9 cellular contexts compared by ENCODE assay signal in the genomic region with DNA sequence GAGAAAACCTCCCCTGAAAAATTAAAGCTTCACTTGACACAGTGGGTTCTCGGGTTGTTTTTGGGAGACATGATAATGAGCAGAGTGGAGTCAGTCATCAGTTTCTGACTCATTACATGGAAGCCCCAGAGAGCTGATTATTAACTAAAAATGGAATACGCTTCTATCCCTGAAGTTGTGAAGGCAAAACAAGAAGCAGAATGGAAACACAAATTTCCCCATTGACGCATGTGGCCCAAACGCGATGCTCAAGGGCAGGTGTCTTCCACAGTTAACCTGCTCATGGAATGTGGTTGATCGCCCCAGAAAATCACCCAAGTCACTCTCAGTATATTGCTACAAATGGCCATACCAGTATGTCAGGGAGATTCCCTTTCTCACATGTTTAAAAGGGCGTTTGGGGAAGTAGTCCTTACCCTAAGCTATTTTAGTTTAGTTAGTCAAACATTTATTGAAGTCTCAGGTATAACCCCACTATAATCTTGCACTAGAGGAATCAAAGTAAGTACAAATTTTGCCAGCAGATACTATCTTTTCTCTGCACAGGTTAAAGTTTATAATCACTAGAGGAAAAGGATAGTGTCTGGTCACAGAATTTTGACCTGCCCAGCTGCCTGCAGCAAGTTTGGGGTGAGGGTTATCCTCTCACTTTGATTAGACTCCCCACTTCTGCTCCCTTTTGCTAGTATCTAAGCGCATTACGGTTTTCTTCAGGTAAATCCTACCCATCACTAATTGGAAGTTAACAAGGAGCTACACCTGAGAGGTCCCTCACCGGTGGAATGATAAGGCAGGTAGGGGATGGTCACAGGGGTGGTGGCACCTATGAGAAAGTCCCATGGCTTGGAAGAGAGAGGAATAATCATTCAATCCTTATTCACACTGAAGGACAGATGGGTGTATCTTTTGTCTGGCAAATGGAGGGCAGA. TPM values are rescaled to one million over a fixed set of nuclear protein-coding genes. Genes with fewer than 3 reads are reported as not detected.
A peak's percentile ranks its signal among the peaks of the same experiment; 100 is the strongest.
DNase-seq lines count a peak whose midpoint lies in the region; ATAC-seq and TF ChIP-seq lines count a peak whose summit lies in the region.
"Had no signal": no experiment of that assay in that cellular context is flagged by ENCODE, and none has a peak within 500 bp of the region (broad histone marks: within the 10 kb centered on the region; RNA-seq: fewer than 3 reads in every experiment).

No MANE protein-coding gene starts in this region.

- no peaks in the 10 kb centered on the region for H3K9me3 Mint-ChIP-seq in stimulated activated effector memory CD8-positive, alpha-beta T cell treated with anti-CD3 and anti-CD28 coated beads, Interleukin-12 subunit alpha, Interleukin-12 subunit beta, amount 100 ng/mL, for 72 hours
- no peaks in the 10 kb centered on the region for H3K9me3 Mint-ChIP-seq in mesothelial cell of epicardium

- TF ChIP-seq CTCF in mesothelial cell of epicardium (IDR thresholded peaks at IDR 0.05; ENCODE audit: unreplicated experiment), result no peak

- no peaks in the 10 kb centered on the region for H3K36me3 Mint-ChIP-seq in stimulated activated effector memory CD8-positive, alpha-beta T cell treated with anti-CD3 and anti-CD28 coated beads, Interleukin-12 subunit alpha, Interleukin-12 subunit beta, amount 100 ng/mL, for 72 hours
- H3K36me3 Mint-ChIP-seq in mesothelial cell of epicardium, result no peaks in the 10 kb centered on the region

- peak overlapping the region; percentile 97 for H3K4me3 Mint-ChIP-seq in stimulated activated effector memory CD8-positive, alpha-beta T cell treated with anti-CD3 and anti-CD28 coated beads, Interleukin-12 subunit alpha, Interleukin-12 subunit beta, amount 100 ng/mL, for 72 hours
- H3K4me3 Mint-ChIP-seq in mesothelial cell of epicardium, result no peak overlapping the region

- ATAC-seq in activated CD4-positive, CD25-positive, alpha-beta regulatory T cell treated with anti-CD3 and anti-CD28 coated beads, Interleukin-2, amount 50 U/mL, for 24 hours, result peak; percentile 29 to 52
- ATAC-seq in GM21737 (IDR thresholded peaks at IDR 0.05; ENCODE audit: unreplicated experiment) (peak; percentile 56), HG03571 (IDR thresholded peaks at IDR 0.05; ENCODE audit: unreplicated experiment) (peak; percentile 63)
- no peak for ATAC-seq in stimulated activated effector memory CD8-positive, alpha-beta T cell treated with anti-CD3 and anti-CD28 coated beads, Interleukin-12 subunit alpha, Interleukin-12 subunit beta, amount 100 ng/mL, for 72 hours

- peaks cover 85% of the 10 kb centered on the region for H3K4me1 Mint-ChIP-seq in stimulated activated effector memory CD8-positive, alpha-beta T cell treated with anti-CD3 and anti-CD28 coated beads, Interleukin-12 subunit alpha, Interleukin-12 subunit beta, amount 100 ng/mL, for 72 hours
- peaks cover 36% of the 10 kb centered on the region for H3K4me1 Mint-ChIP-seq in mesothelial cell of epicardium

- no peak overlapping the region for H3K27ac Mint-ChIP-seq in stimulated activated effector memory CD8-positive, alpha-beta T cell treated with anti-CD3 and anti-CD28 coated beads, Interleukin-12 subunit alpha, Interleukin-12 subunit beta, amount 100 ng/mL, for 72 hours
- no peak overlapping the region for H3K27ac Mint-ChIP-seq in mesothelial cell of epicardium

- peaks cover 3% of the 10 kb centered on the region for H3K27me3 Mint-ChIP-seq in mesothelial cell of epicardium (ENCODE audit: low read depth)

- no peak for TF ChIP-seq POLR2A in erythroblast (IDR thresholded peaks at IDR 0.05; ENCODE audit: low read length)

- no peak for DNase-seq in activated CD4-positive, CD25-positive, alpha-beta regulatory T cell (lab: John Stamatoyannopoulos, UW)
- no peak for DNase-seq in stimulated activated effector memory CD8-positive, alpha-beta T cell treated with anti-CD3 and anti-CD28 coated beads, Interleukin-12 subunit alpha, Interleukin-12 subunit beta, amount 100 ng/mL, for 72 hours (ENCODE audit: low spot score in 2 of 2)
- DNase-seq in erythroblast (lab: John Stamatoyannopoulos, UW) (no peak), mesothelial cell of epicardium (ENCODE audit: low spot score in 2 of 2, unreplicated experiment in 2 of 2) (no peak), HK-2 (ENCODE audit: unreplicated experiment) (no peak)
- DNase-seq: stimulated activated CD4-positive, alpha-beta T cell treated with anti-CD3 and anti-CD28 coated beads, Interleukin-12 subunit alpha, Interleukin-12 subunit beta, amount 100 ng/mL, for 4 hours had no signal

RNA-seq across cellular contexts. Expression of a gene that starts 7.8 kb away (rescaled TPM):
- total RNA-seq in mesothelial cell of epicardium, result 8.4 to 9.3 TPM (median 8.5 TPM) in 3 replicates

RNA-seq across cellular contexts. Expression of a gene that starts 55.3 kb away (rescaled TPM):
- total RNA-seq in mesothelial cell of epicardium, result 47.0 to 52.8 TPM (median 52.3 TPM) in 3 replicates
